Comparison of ENCODE assay signal across 37 cellular contexts in genomic region chr4:18442957-18443356, GRCh38.
"Had no signal": no experiment of that assay in that cellular context is flagged by ENCODE, and none has a peak within 500 bp of the region (broad histone marks: within the 10 kb centered on the region; RNA-seq: fewer than 3 reads in every experiment).

No MANE protein-coding gene starts in this region.

- H3K27me3 Mint-ChIP-seq: activated CD4-positive, alpha-beta memory T cell treated with anti-CD3 and anti-CD28 coated beads for 36 hours; activated CD4-positive, alpha-beta T cell treated with anti-CD3 and anti-CD28 coated beads, Interleukin-2, amount 10 ng/mL, durations not matched to agents 24 days and 14 days; activated naive CD4-positive, alpha-beta T cell treated with anti-CD3 and anti-CD28 coated beads, Interleukin-2, amount 10 ng/mL, durations not matched to agents 7 days and 5 days; activated naive CD8-positive, alpha-beta T cell treated with anti-CD3 and anti-CD28 coated beads, Interleukin-2, amount 10 ng/mL, durations not matched to agents 7 days and 5 days; activated naive CD8-positive, alpha-beta T cell treated with anti-CD3 and anti-CD28 coated beads, Interleukin-2, amount 50 U/mL, for 24 hours; central memory CD8-positive, alpha-beta T cell had no signal

- H3K36me3 Mint-ChIP-seq: activated CD4-positive, alpha-beta memory T cell treated with anti-CD3 and anti-CD28 coated beads for 36 hours; activated naive CD4-positive, alpha-beta T cell treated with anti-CD3 and anti-CD28 coated beads, Interleukin-2, amount 10 ng/mL, durations not matched to agents 7 days and 5 days; activated naive CD4-positive, alpha-beta T cell treated with anti-CD3 and anti-CD28 coated beads, Interleukin-2, amount 50 U/mL, for 24 hours; activated naive CD8-positive, alpha-beta T cell; activated naive CD8-positive, alpha-beta T cell treated with anti-CD3 and anti-CD28 coated beads, Interleukin-2, amount 10 ng/mL, durations not matched to agents 7 days and 5 days; brain had no signal

- H3K27me3 ChIP-seq: ascending aorta, cardiac muscle cell, colonic mucosa had no signal

- H3K9me3 Mint-ChIP-seq: activated CD4-positive, alpha-beta T cell treated with anti-CD3 and anti-CD28 coated beads, Interleukin-2, amount 10 ng/mL, durations not matched to agents 24 days and 14 days; activated naive CD4-positive, alpha-beta T cell treated with anti-CD3 and anti-CD28 coated beads, Interleukin-2, amount 10 ng/mL, durations not matched to agents 7 days and 5 days; activated naive CD8-positive, alpha-beta T cell treated with anti-CD3 and anti-CD28 coated beads, Interleukin-2, amount 10 ng/mL, durations not matched to agents 7 days and 5 days had no signal

- H3K9me3 ChIP-seq: ascending aorta, colonic mucosa had no signal

- H3K36me3 ChIP-seq: ascending aorta, cardiac muscle cell, colonic mucosa, WERI-Rb-1 had no signal

- H3K4me1 Mint-ChIP-seq: activated CD4-positive, alpha-beta T cell treated with anti-CD3 and anti-CD28 coated beads, Interleukin-2, amount 10 ng/mL, durations not matched to agents 24 days and 14 days; activated naive CD4-positive, alpha-beta T cell treated with anti-CD3 and anti-CD28 coated beads, Interleukin-2, amount 10 ng/mL, durations not matched to agents 7 days and 5 days; activated naive CD4-positive, alpha-beta T cell treated with anti-CD3 and anti-CD28 coated beads, Interleukin-2, amount 50 U/mL, for 24 hours; activated naive CD8-positive, alpha-beta T cell treated with anti-CD3 and anti-CD28 coated beads, Interleukin-2, amount 10 ng/mL, durations not matched to agents 7 days and 5 days; activated naive CD8-positive, alpha-beta T cell treated with anti-CD3 and anti-CD28 coated beads, Interleukin-2, amount 50 U/mL, for 24 hours; central memory CD8-positive, alpha-beta T cell had no signal

- H3K4me3 Mint-ChIP-seq: activated CD4-positive, alpha-beta memory T cell treated with anti-CD3 and anti-CD28 coated beads for 36 hours; activated CD4-positive, alpha-beta T cell treated with anti-CD3 and anti-CD28 coated beads, Interleukin-2, amount 10 ng/mL, durations not matched to agents 24 days and 14 days; activated CD8-positive, alpha-beta T cell treated with anti-CD3 and anti-CD28 coated beads for 36 hours; activated naive CD4-positive, alpha-beta T cell treated with anti-CD3 and anti-CD28 coated beads, Interleukin-2, amount 10 ng/mL, durations not matched to agents 7 days and 5 days; activated naive CD4-positive, alpha-beta T cell treated with anti-CD3 and anti-CD28 coated beads, Interleukin-2, amount 50 U/mL, for 24 hours; activated naive CD8-positive, alpha-beta T cell; activated naive CD8-positive, alpha-beta T cell treated with anti-CD3 and anti-CD28 coated beads, Interleukin-2, amount 10 ng/mL, durations not matched to agents 7 days and 5 days; activated naive CD8-positive, alpha-beta T cell treated with anti-CD3 and anti-CD28 coated beads, Interleukin-2, amount 50 U/mL, for 24 hours; activated T-cell treated with anti-CD3 and anti-CD28 coated beads, Interleukin-2, amount 50 U/mL, for 4 hours; activated T-cell treated with anti-CD3 and anti-CD28 coated beads, Interleukin-2, amount 50 U/mL, for 72 hours; brain; central memory CD8-positive, alpha-beta T cell; T-helper 1 cell treated with Interleukin-12 subunit alpha and Interleukin-12 subunit beta and Interleukin-4 antibody, amounts not matched to agents 30 μg/mL and 1 μg/mL, for 36 hours; T-helper 2 cell treated with Interferon-gamma antibody and Interleukin-4, amounts not matched to agents 5 μg/mL and 100 μg/mL, for 36 hours; WTC11 had no signal

- H3K27ac ChIP-seq: ascending aorta, cardiac muscle cell, colonic mucosa, WERI-Rb-1 had no signal

- H3K27ac Mint-ChIP-seq: activated CD4-positive, alpha-beta memory T cell treated with anti-CD3 and anti-CD28 coated beads for 36 hours; activated CD4-positive, alpha-beta T cell treated with anti-CD3 and anti-CD28 coated beads, Interleukin-2, amount 10 ng/mL, durations not matched to agents 24 days and 14 days; activated CD8-positive, alpha-beta T cell treated with anti-CD3 and anti-CD28 coated beads for 36 hours; activated naive CD4-positive, alpha-beta T cell treated with anti-CD3 and anti-CD28 coated beads, Interleukin-2, amount 10 ng/mL, durations not matched to agents 7 days and 5 days; activated naive CD4-positive, alpha-beta T cell treated with anti-CD3 and anti-CD28 coated beads, Interleukin-2, amount 50 U/mL, for 24 hours; activated naive CD8-positive, alpha-beta T cell; activated naive CD8-positive, alpha-beta T cell treated with anti-CD3 and anti-CD28 coated beads, Interleukin-2, amount 10 ng/mL, durations not matched to agents 7 days and 5 days; activated naive CD8-positive, alpha-beta T cell treated with anti-CD3 and anti-CD28 coated beads, Interleukin-2, amount 50 U/mL, for 24 hours; activated T-cell treated with anti-CD3 and anti-CD28 coated beads, Interleukin-2, amount 50 U/mL, for 72 hours; activated T-helper 2 cell treated with anti-CD3 and anti-CD28 coated beads, Interferon-gamma antibody, Interleukin-2, Interleukin-4, amounts not matched to agents 10 μg/mL and 5 μg/mL and 100 μg/mL, durations not matched to agents 14 hours and 24 hours and 36 hours; brain; T-helper 1 cell treated with Interleukin-12 subunit alpha and Interleukin-12 subunit beta and Interleukin-4 antibody, amounts not matched to agents 30 μg/mL and 1 μg/mL, for 36 hours; T-helper 2 cell treated with Interferon-gamma antibody and Interleukin-4, amounts not matched to agents 5 μg/mL and 100 μg/mL, for 36 hours; WTC11 had no signal

- H3K4me1 ChIP-seq: ascending aorta, colonic mucosa had no signal

- DNase-seq: activated CD4-positive, alpha-beta memory T cell treated with anti-CD3 and anti-CD28 coated beads for 36 hours; activated CD4-positive, alpha-beta T cell treated with anti-CD3 and anti-CD28 coated beads for 4 hours; activated CD4-positive, alpha-beta T cell treated with anti-CD3 and anti-CD28 coated beads, Interleukin-2, amount 10 ng/mL, durations not matched to agents 24 days and 14 days; activated CD4-positive, alpha-beta T cell treated with anti-CD3 and anti-CD28 coated beads, Interleukin-2, amount 50 U/mL, for 1 hour; activated CD4-positive, alpha-beta T cell treated with anti-CD3 and anti-CD28 coated beads, Interleukin-2, amount 50 U/mL, for 4 hours; activated CD4-positive, CD25-positive, alpha-beta regulatory T cell; activated CD4-positive, CD25-positive, alpha-beta regulatory T cell treated with anti-CD3 and anti-CD28 coated beads, Interleukin-2, amount 50 U/mL, for 72 hours; activated CD8-positive, alpha-beta memory T cell treated with anti-CD3 and anti-CD28 coated beads, Interleukin-2, amount 50 U/mL, for 4 hours; activated CD8-positive, alpha-beta T cell treated with anti-CD3 and anti-CD28 coated beads for 36 hours; activated effector memory CD4-positive, alpha-beta T cell treated with Interleukin-2 at 50 U/mL for 16 hours; activated gamma-delta T cell; activated naive CD4-positive, alpha-beta T cell treated with anti-CD3 and anti-CD28 coated beads, Interleukin-2, amount 10 ng/mL, durations not matched to agents 7 days and 5 days; activated naive CD4-positive, alpha-beta T cell treated with Interleukin-2 at 50 U/mL for 16 hours; activated naive CD8-positive, alpha-beta T cell treated with anti-CD3 and anti-CD28 coated beads, Interleukin-2, amount 10 ng/mL, durations not matched to agents 7 days and 5 days; activated naive CD8-positive, alpha-beta T cell treated with anti-CD3 and anti-CD28 coated beads, Interleukin-2, amount 50 U/mL, for 24 hours; activated T-cell treated with anti-CD3 and anti-CD28 coated beads for 4 hours; activated T-cell treated with anti-CD3 and anti-CD28 coated beads, Interleukin-2, amount 50 U/mL, for 1 hour; activated T-cell treated with anti-CD3 and anti-CD28 coated beads, Interleukin-2, amount 50 U/mL, for 4 hours; activated T-cell treated with anti-CD3 and anti-CD28 coated beads, Interleukin-2, amount 50 U/mL, for 72 hours; amygdala; anterior cingulate cortex; caudate nucleus; cerebellar nuclear complex; colonic mucosa; T-helper 2 cell; T-helper 9 cell; WERI-Rb-1 had no signal

- H3K4me3 ChIP-seq: ascending aorta, cardiac muscle cell, colonic mucosa had no signal

- ATAC-seq: activated CD8-positive, alpha-beta T cell treated with anti-CD3 and anti-CD28 coated beads for 36 hours; activated naive CD8-positive, alpha-beta T cell treated with anti-CD3 and anti-CD28 coated beads, Interleukin-2, amount 50 U/mL, for 24 hours; activated T-cell treated with anti-CD3 and anti-CD28 coated beads, Interleukin-2, amount 50 U/mL, for 4 hours; activated T-cell treated with anti-CD3 and anti-CD28 coated beads, Interleukin-2, amount 50 U/mL, for 72 hours; WTC11 had no signal
